ENCODE assay signal across 1 cellular context in the genomic region with DNA sequence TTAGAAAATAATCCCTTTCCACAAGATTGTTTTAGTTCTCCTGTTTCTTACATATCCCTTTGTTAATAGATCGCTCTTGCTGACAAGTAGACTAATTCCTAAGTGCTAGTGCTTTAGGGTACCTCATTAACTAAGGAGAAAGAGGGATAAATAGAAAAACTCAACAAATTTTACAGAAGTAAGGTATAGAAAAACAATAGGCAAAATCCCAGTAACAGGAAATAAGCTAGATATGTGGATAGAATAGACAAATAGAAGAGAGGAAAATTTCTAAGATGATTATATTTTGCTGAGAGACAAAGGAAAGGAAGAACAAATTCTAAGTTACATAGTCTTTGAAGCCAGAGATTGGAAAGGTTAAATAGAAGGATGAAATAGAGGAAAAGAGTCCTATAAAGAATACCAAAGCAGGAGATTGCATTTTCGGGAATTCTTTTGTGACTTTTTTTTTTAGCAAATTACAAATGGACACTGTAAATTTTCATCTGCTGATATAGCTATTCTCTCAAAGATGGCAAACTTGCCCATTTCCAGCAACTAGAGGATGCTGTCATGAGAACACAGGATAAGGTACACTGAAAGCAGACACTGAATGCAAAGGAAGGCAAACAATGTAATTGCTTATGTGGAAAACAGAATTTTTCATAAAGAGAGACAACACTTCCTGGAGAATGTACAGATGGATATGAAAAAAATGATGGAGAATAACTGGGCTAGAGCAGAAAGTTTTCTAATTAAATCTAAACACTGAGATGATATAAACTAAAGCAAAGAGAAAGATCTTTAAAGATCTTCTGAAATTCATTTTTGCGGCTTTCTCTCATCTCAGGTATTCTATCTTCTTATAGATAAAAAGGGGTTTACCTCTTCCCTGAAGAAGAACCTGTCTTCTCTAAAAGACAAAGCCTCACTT.
TF ChIP-seq lines count a peak whose summit lies in the region.

No MANE protein-coding gene starts in this region.

TF ChIP-seq in GM12878, 131 proteins besides CTCF, POLR2A, EP300 and RAD21:
- TF ChIP-seq, protein P1, sequence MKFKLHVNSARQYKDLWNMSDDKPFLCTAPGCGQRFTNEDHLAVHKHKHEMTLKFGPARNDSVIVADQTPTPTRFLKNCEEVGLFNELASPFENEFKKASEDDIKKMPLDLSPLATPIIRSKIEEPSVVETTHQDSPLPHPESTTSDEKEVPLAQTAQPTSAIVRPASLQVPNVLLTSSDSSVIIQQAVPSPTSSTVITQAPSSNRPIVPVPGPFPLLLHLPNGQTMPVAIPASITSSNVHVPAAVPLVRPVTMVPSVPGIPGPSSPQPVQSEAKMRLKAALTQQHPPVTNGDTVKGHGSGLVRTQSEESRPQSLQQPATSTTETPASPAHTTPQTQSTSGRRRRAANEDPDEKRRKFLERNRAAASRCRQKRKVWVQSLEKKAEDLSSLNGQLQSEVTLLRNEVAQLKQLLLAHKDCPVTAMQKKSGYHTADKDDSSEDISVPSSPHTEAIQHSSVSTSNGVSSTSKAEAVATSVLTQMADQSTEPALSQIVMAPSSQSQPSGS (IDR thresholded peaks at IDR 0.05; ENCODE audit: low read length), result no peak
- TF ChIP-seq RAD51 (IDR thresholded peaks at IDR 0.05), result no peak
- TF ChIP-seq, protein P2, sequence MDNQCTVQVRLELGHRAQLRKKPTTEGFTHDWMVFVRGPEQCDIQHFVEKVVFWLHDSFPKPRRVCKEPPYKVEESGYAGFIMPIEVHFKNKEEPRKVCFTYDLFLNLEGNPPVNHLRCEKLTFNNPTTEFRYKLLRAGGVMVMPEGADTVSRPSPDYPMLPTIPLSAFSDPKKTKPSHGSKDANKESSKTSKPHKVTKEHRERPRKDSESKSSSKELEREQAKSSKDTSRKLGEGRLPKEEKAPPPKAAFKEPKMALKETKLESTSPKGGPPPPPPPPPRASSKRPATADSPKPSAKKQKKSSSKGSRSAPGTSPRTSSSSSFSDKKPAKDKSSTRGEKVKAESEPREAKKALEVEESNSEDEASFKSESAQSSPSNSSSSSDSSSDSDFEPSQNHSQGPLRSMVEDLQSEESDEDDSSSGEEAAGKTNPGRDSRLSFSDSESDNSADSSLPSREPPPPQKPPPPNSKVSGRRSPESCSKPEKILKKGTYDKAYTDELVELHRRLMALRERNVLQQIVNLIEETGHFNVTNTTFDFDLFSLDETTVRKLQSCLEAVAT (IDR thresholded peaks at IDR 0.05), result peak; percentile 40
- no peak for TF ChIP-seq CREB1 (IDR thresholded peaks at IDR 0.05; ENCODE audit: low read depth)
- TF ChIP-seq MYB (IDR thresholded peaks at IDR 0.05; ENCODE audit: borderline replicate concordance, low read depth, low read length), result 0 out of 2 replicates have a peak, but pooled peaks have one; percentile 57
- TF ChIP-seq ZNF207 (IDR thresholded peaks at IDR 0.05; ENCODE audit: borderline replicate concordance), result no peak
- TF ChIP-seq RUNX3 (IDR thresholded peaks at IDR 0.05; ENCODE audit: low read length), result no peak
- TF ChIP-seq HDAC6 (IDR thresholded peaks at IDR 0.05; ENCODE audit: unreplicated experiment), result peak; percentile 54
- TF ChIP-seq MXI1 (IDR thresholded peaks at IDR 0.05; ENCODE audit: low read depth, low read length), result peak; percentile 34; the same call in 1 of the 2 replicates
- TF ChIP-seq CREM (IDR thresholded peaks at IDR 0.05; ENCODE audit: low read depth), result no peak
- TF ChIP-seq, protein P3, sequence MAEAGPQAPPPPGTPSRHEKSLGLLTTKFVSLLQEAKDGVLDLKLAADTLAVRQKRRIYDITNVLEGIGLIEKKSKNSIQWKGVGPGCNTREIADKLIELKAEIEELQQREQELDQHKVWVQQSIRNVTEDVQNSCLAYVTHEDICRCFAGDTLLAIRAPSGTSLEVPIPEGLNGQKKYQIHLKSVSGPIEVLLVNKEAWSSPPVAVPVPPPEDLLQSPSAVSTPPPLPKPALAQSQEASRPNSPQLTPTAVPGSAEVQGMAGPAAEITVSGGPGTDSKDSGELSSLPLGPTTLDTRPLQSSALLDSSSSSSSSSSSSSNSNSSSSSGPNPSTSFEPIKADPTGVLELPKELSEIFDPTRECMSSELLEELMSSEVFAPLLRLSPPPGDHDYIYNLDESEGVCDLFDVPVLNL (IDR thresholded peaks at IDR 0.05; ENCODE audit: low read depth, low read length), result no peak
- no peak for TF ChIP-seq JUNB (IDR thresholded peaks at IDR 0.05)
- TF ChIP-seq, protein P4, sequence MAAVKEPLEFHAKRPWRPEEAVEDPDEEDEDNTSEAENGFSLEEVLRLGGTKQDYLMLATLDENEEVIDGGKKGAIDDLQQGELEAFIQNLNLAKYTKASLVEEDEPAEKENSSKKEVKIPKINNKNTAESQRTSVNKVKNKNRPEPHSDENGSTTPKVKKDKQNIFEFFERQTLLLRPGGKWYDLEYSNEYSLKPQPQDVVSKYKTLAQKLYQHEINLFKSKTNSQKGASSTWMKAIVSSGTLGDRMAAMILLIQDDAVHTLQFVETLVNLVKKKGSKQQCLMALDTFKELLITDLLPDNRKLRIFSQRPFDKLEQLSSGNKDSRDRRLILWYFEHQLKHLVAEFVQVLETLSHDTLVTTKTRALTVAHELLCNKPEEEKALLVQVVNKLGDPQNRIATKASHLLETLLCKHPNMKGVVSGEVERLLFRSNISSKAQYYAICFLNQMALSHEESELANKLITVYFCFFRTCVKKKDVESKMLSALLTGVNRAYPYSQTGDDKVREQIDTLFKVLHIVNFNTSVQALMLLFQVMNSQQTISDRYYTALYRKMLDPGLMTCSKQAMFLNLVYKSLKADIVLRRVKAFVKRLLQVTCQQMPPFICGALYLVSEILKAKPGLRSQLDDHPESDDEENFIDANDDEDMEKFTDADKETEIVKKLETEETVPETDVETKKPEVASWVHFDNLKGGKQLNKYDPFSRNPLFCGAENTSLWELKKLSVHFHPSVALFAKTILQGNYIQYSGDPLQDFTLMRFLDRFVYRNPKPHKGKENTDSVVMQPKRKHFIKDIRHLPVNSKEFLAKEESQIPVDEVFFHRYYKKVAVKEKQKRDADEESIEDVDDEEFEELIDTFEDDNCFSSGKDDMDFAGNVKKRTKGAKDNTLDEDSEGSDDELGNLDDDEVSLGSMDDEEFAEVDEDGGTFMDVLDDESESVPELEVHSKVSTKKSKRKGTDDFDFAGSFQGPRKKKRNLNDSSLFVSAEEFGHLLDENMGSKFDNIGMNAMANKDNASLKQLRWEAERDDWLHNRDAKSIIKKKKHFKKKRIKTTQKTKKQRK (IDR thresholded peaks at IDR 0.05; ENCODE audit: low read depth, low read length), result peak; percentile 20; the same call in 1 of the 2 replicates
- no peak for TF ChIP-seq CHD4 (IDR thresholded peaks at IDR 0.05)
- TF ChIP-seq MTA2 (IDR thresholded peaks at IDR 0.05; ENCODE audit: low read depth), result no peak
- no peak for TF ChIP-seq TCF3 (IDR thresholded peaks at IDR 0.05; ENCODE audit: borderline replicate concordance, insufficient read depth, low read depth, low read length)
- TF ChIP-seq CHD1 (IDR thresholded peaks at IDR 0.05; ENCODE audit: low read depth, low read length), result no peak
